8 cellular contexts compared by ENCODE assay signal in genomic region chr10:79137826-79138225, GRCh38.
DNase-seq lines count a peak whose midpoint lies in the region; ATAC-seq and TF ChIP-seq lines count a peak whose summit lies in the region.

No MANE protein-coding gene starts in this region.

- peaks cover 53% of the 10 kb centered on the region for H3K4me1 ChIP-seq in hepatocyte (ENCODE audit: insufficient read depth)

- ATAC-seq in GM19455 (IDR thresholded peaks at IDR 0.05; ENCODE audit: unreplicated experiment) = peak; percentile 86
- peak; percentile 62 for ATAC-seq in HG03565 (IDR thresholded peaks at IDR 0.05; ENCODE audit: unreplicated experiment)

- H2AFZ ChIP-seq in hepatocyte = no peak overlapping the region

- peaks cover 61% of the 10 kb centered on the region for H4K20me1 ChIP-seq in hepatocyte (ENCODE audit: insufficient read depth, poor library complexity, severe bottlenecking)

- DNase-seq in AG04450 (ENCODE audit: low read depth, low spot score) (no peak), hepatocyte (ENCODE audit: low spot score) (no peak), NCI-H1436 (lab: John Stamatoyannopoulos, UW) (no peak), NCI-H128 (lab: John Stamatoyannopoulos, UW; ENCODE audit: unreplicated experiment) (no peak)
- peak; percentile 9 for DNase-seq in activated CD8-positive, alpha-beta memory T cell treated with anti-CD3 and anti-CD28 coated beads, Interleukin-2, amount 50 U/mL, for 24 hours (ENCODE audit: extremely low read depth)
- peak; percentile 13 to 16 for DNase-seq in stimulated activated CD8-positive, alpha-beta memory T cell treated with anti-CD3 and anti-CD28 coated beads, Interleukin-7, amount 100 ng/mL, for 4 hours (ENCODE audit: low read depth in 2 of 2)

- no peaks in the 10 kb centered on the region for H3K27me3 ChIP-seq in AG04450 (ENCODE audit: control insufficient read depth, insufficient read depth, low read length)
- no peaks in the 10 kb centered on the region for H3K27me3 ChIP-seq in hepatocyte

- peak overlapping the region; percentile 97 for H3K27ac ChIP-seq in AG04450 (ENCODE audit: low read depth, low read length)
- peak overlapping the region; percentile 87 for H3K27ac ChIP-seq in hepatocyte

- H3K79me2 ChIP-seq in hepatocyte = peaks cover 95% of the 10 kb centered on the region

- no peaks in the 10 kb centered on the region for H3K9me3 ChIP-seq in AG04450 (ENCODE audit: control insufficient read depth, insufficient read depth, low read length)
- H3K9me3 ChIP-seq in hepatocyte (ENCODE audit: low read depth) = no peaks in the 10 kb centered on the region

- TF ChIP-seq CTCF in AG04450 (IDR thresholded peaks at IDR 0.05; ENCODE audit: low read depth, low read length) (no peak), hepatocyte (IDR thresholded peaks at IDR 0.05; ENCODE audit: poor library complexity) (no peak)

- H3K4me2 ChIP-seq in hepatocyte = peak overlapping the region; percentile 58

- POLR2A ChIA-PET in AG04450 (lab: Yijun Ruan, JAX) = interaction anchor here (0.7 kb wide), 1 partner anchor 23 kb away, joined by 4 read pairs; no protein-coding TSS in a partner anchor

- H3K36me3 ChIP-seq in hepatocyte (replicated peaks; ENCODE audit: insufficient read depth, low read depth) = no peaks in the 10 kb centered on the region

- H3K9me2 ChIP-seq in hepatocyte (replicated peaks; ENCODE audit: insufficient read depth) = no peaks in the 10 kb centered on the region

- no peak overlapping the region for H3K4me3 ChIP-seq in AG04450 (ENCODE audit: low read depth, low read length)
- H3K4me3 ChIP-seq in hepatocyte = no peak overlapping the region

- WGBS in hepatocyte (ENCODE audit: low lambda C conversion rate, missing lambda C conversion rate) = 49% methylated on average over 6 of the region's 13 CpGs

- CTCF ChIA-PET in AG04450 (lab: Charles Lee) = interaction anchor here (1.4 to 2.0 kb wide), 2 partner anchors 57 to 1090 kb away, joined by 4 read pairs; no protein-coding TSS in a partner anchor

Comparison
In these comparisons a context has a peak if more than half of its experiments do, and no peak if none do; other contexts are left out.
1. DNase-seq: peak in activated CD8-positive, alpha-beta memory T cell treated with anti-CD3 and anti-CD28 coated beads, Interleukin-2, amount 50 U/mL, for 24 hours (single experiment) and stimulated activated CD8-positive, alpha-beta memory T cell treated with anti-CD3 and anti-CD28 coated beads, Interleukin-7, amount 100 ng/mL, for 4 hours (2 of 2); none in AG04450 (single experiment), hepatocyte (single experiment), NCI-H1436 (single experiment) and NCI-H128 (single experiment).